Comparison of ENCODE assay signal across 1 cellular context in the genomic region with DNA sequence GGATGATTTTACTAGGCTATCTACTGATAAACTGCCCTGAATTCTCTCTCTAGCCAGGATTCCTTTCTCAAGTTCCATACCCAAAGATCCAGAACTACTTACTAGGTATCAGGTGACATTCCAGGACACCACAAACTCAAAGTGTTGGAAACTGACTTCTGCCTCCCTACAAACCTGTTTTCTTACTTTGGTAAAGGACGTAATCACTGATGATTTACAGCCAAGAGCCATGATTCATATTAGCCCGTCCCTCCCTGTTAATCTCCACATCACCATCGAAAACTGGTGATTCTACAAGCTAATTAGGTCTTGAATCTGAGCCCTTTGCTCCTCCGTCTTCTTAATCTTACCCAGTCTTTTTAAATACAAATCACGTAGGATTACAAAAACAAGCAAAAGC.
TF ChIP-seq lines count a peak whose summit lies in the region.

No MANE protein-coding gene starts in this region.

TF ChIP-seq in endothelial cell of umbilical vein, 7 proteins besides CTCF, POLR2A, EP300 and RAD21 (continued from another document):
- TF ChIP-seq POLR2AphosphoS5 (IDR thresholded peaks at IDR 0.05; ENCODE audit: insufficient read depth, low read depth, low read length), result no peak
TF ChIP-seq in endothelial cell of umbilical vein: peak in this region for 0.
